Comparison of ENCODE assay signal across 22 cellular contexts in the genomic region with DNA sequence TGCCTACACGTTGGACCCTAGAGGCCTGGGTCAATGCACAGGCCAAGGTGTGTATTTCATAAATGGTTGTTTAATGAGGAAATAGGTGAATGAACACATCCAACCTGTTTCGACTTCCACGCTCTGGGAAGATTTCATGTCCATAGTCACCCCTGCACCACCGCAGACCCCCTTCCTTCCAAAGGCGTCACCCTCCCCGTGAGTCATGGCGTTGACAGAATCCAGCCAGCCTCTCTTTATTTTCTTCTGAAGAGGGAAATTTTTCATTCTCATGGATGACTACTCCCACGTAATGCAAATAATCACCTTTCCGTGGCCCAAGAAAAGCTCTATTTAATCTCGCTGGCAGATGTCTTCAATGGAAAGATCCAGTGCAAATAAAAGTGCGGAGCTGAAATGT.
"Had no signal": no experiment of that assay in that cellular context is flagged by ENCODE, and none has a peak within 500 bp of the region (broad histone marks: within the 10 kb centered on the region; RNA-seq: fewer than 3 reads in every experiment).

No MANE protein-coding gene starts in this region.

- H3K4me1 ChIP-seq: gastrocnemius medialis, prostate gland, sigmoid colon, stomach, tibial nerve had no signal

- H3K27ac ChIP-seq: brain microvascular endothelial cell, coronary artery, gastrocnemius medialis, ovary, prostate gland, sigmoid colon, stomach, tibial nerve had no signal

- ATAC-seq: activated CD8-positive, alpha-beta T cell treated with anti-CD3 and anti-CD28 coated beads for 36 hours; activated T-cell treated with anti-CD3 and anti-CD28 coated beads, Interleukin-2, amount 50 U/mL, for 4 hours; activated T-helper 17 cell treated with anti-CD3 and anti-CD28 coated beads, Interleukin-2, amount 50 U/mL, for 72 hours; effector memory CD8-positive, alpha-beta T cell; left ventricle myocardium superior; stimulated activated naive B cell treated with anti-CD40 and anti-IgM and Interleukin-4, amounts not matched to agents 10 μg/mL and 1 μg/mL and 100 μg/mL, for 72 hours; WTC11 had no signal

- H3K27me3 ChIP-seq: brain microvascular endothelial cell, ovary, sigmoid colon, tibial nerve had no signal

- H3K4me3 ChIP-seq: coronary artery, gastrocnemius medialis, ovary, prostate gland, sigmoid colon, stomach, tibial nerve had no signal

- H3K9me3 ChIP-seq: gastrocnemius medialis, ovary, prostate gland, sigmoid colon, stomach had no signal

- DNase-seq: activated CD4-positive, alpha-beta T cell treated with anti-CD3 and anti-CD28 coated beads, Interleukin-2, amount 50 U/mL, for 1 hour; activated CD8-positive, alpha-beta T cell treated with anti-CD3 and anti-CD28 coated beads for 36 hours; activated naive CD4-positive, alpha-beta T cell; activated T-cell treated with anti-CD3 and anti-CD28 coated beads, Interleukin-2, amount 50 U/mL, for 4 hours; brain microvascular endothelial cell; effector memory CD8-positive, alpha-beta T cell; erythroblast; gastrocnemius medialis; glutamatergic neuron; left ventricle myocardium superior; ovary; sigmoid colon; small intestine; stimulated activated CD4-positive, alpha-beta T cell treated with anti-CD3 and anti-CD28 coated beads, Interleukin-1b, Interleukin-23, amount 100 ng/mL, for 48 hours; stimulated activated naive B cell treated with anti-CD40 and anti-IgM and Interleukin-4, amounts not matched to agents 10 μg/mL and 1 μg/mL and 100 μg/mL, for 72 hours; stomach; T-helper 2 cell had no signal

- H3K36me3 ChIP-seq: brain microvascular endothelial cell, gastrocnemius medialis, ovary, prostate gland, sigmoid colon, stomach, tibial nerve had no signal
